Comparison of ENCODE assay signal across 8 cellular contexts in the genomic region with DNA sequence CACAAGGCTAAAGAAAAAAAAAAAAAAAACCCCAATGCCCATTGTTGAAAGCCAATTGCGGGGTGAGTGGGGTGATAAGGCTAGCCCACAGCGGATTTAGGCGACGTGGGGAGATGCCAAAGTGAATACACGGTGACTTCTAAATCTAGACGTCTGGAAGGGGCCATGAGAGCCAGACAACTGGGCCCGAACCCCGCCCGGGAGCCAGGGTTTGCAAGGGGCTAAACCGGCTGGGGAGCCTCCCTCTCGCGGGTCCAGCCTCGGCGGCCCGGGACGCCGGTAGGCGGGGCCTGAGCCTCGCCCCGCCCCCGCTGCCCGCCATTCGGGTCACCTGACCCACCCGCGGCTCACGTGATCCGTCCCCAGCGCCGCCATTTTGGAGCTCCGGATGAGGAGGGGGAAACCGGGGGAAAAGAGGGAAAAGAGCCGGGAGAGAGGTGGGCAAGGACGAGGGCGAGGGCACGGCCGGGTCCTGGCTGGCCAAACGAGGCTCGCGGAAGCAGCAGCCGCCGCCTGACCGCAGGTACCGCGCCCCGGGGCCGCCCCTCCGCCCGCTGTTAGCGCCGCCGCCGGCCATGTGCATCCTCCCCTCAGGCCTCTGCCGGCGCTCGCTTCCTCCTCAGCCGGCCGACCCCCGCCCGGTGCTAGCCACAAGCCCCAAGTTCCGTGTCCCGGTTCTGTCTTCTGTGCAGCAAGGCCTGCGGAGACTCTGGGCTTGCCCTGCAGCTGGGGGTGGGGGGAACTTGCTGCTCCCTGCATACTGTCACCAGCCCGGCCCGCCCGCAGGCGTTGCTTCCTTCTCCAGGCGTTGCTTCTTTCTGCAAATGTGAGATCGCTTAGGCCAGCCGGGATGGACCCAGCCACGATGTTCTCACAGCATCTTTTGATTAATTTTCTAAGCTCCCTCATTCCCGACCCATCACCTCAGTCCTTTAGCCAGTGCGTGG. TPM values are rescaled to one million over a fixed set of nuclear protein-coding genes. Genes with fewer than 3 reads are reported as not detected.
DNase-seq lines count a peak whose midpoint lies in the region; ATAC-seq and TF ChIP-seq lines count a peak whose summit lies in the region.

A gene (plus strand): TSS at position 350 of the 947 bp plus-strand sequence. CDS start 7,221 bp downstream, outside the sequence.

- H3K4me3 Mint-ChIP-seq in T-helper 2 cell treated with Interferon-gamma antibody and Interleukin-4, amounts not matched to agents 5 μg/mL and 100 μg/mL, for 36 hours, result peak within 1 kb of the TSS; percentile 98

- H3K27me3 ChIP-seq in ascending aorta (no peaks in the 10 kb centered on the region), vagina (no peaks in the 10 kb centered on the region)

- peak within 1 kb of the TSS; percentile 96 for H3K27ac Mint-ChIP-seq in T-helper 2 cell treated with Interferon-gamma antibody and Interleukin-4, amounts not matched to agents 5 μg/mL and 100 μg/mL, for 36 hours

- DNase-seq in NCI-H1694 (lab: John Stamatoyannopoulos, UW) (peak; percentile 60), ascending aorta (ENCODE audit: low spot score in 2 of 2) (peak in 1 of 2 donors; percentile 86), hepatic stellate cell (ENCODE audit: low spot score) (peak; percentile 95), renal cortical epithelial cell (ENCODE audit: low read depth) (peak; percentile 12), vagina (ENCODE audit: extremely low spot score in 2 of 2) (no peak)
- DNase-seq in T-helper 2 cell treated with Interferon-gamma antibody and Interleukin-4, amounts not matched to agents 5 μg/mL and 100 μg/mL, for 36 hours (ENCODE audit: low spot score), result peak; percentile 83

- peak within 1 kb of the TSS; percentile 67 to 94 for H3K4me3 ChIP-seq in ascending aorta
- H3K4me3 ChIP-seq in vagina, result peak within 1 kb of the TSS; percentile 78 to 84

- TF ChIP-seq CTCF in ascending aorta (IDR thresholded peaks at IDR 0.05), result peak in 1 of 3 experiments; percentile 10
- TF ChIP-seq CTCF in vagina (IDR thresholded peaks at IDR 0.05), result no peak

- peak within 1 kb of the TSS; percentile 51 to 73 for H3K27ac ChIP-seq in ascending aorta
- H3K27ac ChIP-seq in vagina, result peak within 1 kb of the TSS; percentile 74

- peaks cover 25% of the 10 kb centered on the region for H3K36me3 Mint-ChIP-seq in T-helper 2 cell treated with Interferon-gamma antibody and Interleukin-4, amounts not matched to agents 5 μg/mL and 100 μg/mL, for 36 hours (ENCODE audit: low read depth)

- H3K27me3 Mint-ChIP-seq in T-helper 2 cell treated with Interferon-gamma antibody and Interleukin-4, amounts not matched to agents 5 μg/mL and 100 μg/mL, for 36 hours (ENCODE audit: low read depth), result peaks cover 8% of the 10 kb centered on the region

- H3K4me1 ChIP-seq in ascending aorta (peaks cover 3 to 22% of the 10 kb centered on the region in 2 donors), vagina (peaks cover 30% of the 10 kb centered on the region)

- TF ChIP-seq POLR2A in GM18505 (IDR thresholded peaks at IDR 0.05; ENCODE audit: borderline replicate concordance, extremely low read depth, insufficient read depth, insufficient read length), result peak; percentile 63
- no peak for TF ChIP-seq POLR2A in vagina (IDR thresholded peaks at IDR 0.05)

- ATAC-seq in GM18505 (IDR thresholded peaks at IDR 0.05; ENCODE audit: unreplicated experiment) (peak; percentile 95), HG02852 (IDR thresholded peaks at IDR 0.05; ENCODE audit: unreplicated experiment) (peak; percentile 88)

- H3K9me3 ChIP-seq in ascending aorta (no peaks in the 10 kb centered on the region), vagina (no peaks in the 10 kb centered on the region)

- peaks cover 24% of the 10 kb centered on the region for H3K4me1 Mint-ChIP-seq in T-helper 2 cell treated with Interferon-gamma antibody and Interleukin-4, amounts not matched to agents 5 μg/mL and 100 μg/mL, for 36 hours (ENCODE audit: low read depth)

- intact Hi-C loops in ascending aorta (cut with DNase I), result loop anchor here (1.0 to 10.0 kb wide), 3 partner anchors 60 to 1001 kb away; a partner anchor contains a TSS
- intact Hi-C loops in vagina (cut with DNase I), result no loop called here

- H3K36me3 ChIP-seq in ascending aorta, result no peaks in the 10 kb centered on the region
- H3K36me3 ChIP-seq in vagina, result peaks cover 0 to 6% of the 10 kb centered on the region in 2 donors

- H3K9me3 Mint-ChIP-seq in T-helper 2 cell treated with Interferon-gamma antibody and Interleukin-4, amounts not matched to agents 5 μg/mL and 100 μg/mL, for 36 hours, result no peaks in the 10 kb centered on the region

RNA-seq across cellular contexts. Expression of the gene that starts here (rescaled TPM):
- total RNA-seq in ascending aorta, result 6.4 TPM
- 5.2 and 20.3 TPM in 2 replicates for total RNA-seq in renal cortical epithelial cell
- total RNA-seq in vagina, result 27.5 TPM

Comparison
In these comparisons a context has a peak if more than half of its experiments do, and no peak if none do; other contexts are left out.
1. DNase-seq: peak in NCI-H1694 (single experiment), T-helper 2 cell treated with Interferon-gamma antibody and Interleukin-4, amounts not matched to agents 5 μg/mL and 100 μg/mL, for 36 hours (single experiment), hepatic stellate cell (single experiment) and renal cortical epithelial cell (single experiment); none in vagina (0 of 2).